8 cellular contexts compared by ENCODE assay signal in genomic region chr9:21543816-21544215, GRCh38.
DNase-seq lines count a peak whose midpoint lies in the region; ATAC-seq, FAIRE-seq and TF ChIP-seq lines count a peak whose summit lies in the region.
"Not testable (repeated sequence)": the region's sequence is repeated elsewhere in the genome, so short reads cannot be mapped to it uniquely, and the experiment has no call there.

No MANE protein-coding gene starts in this region.

- H3K79me2 ChIP-seq in ACC112 (ENCODE audit: control insufficient read depth, insufficient read depth, low read length, unreplicated experiment) (peaks cover 71% of the 10 kb centered on the region), keratinocyte (ENCODE audit: control insufficient read depth, insufficient read depth, low read length) (peaks cover 71% of the 10 kb centered on the region), smooth muscle cell (ENCODE audit: low read depth) (peaks cover 75% of the 10 kb centered on the region)
- not testable (repeated sequence) for H3K79me2 ChIP-seq in H9 (ENCODE audit: insufficient read depth, low read length)

- not testable (repeated sequence) for H2AK5ac ChIP-seq in H9 (ENCODE audit: insufficient read length, low read length)

- H3K4me1 Mint-ChIP-seq in H9 = peaks cover 9 to 16% of the 10 kb centered on the region in 2 experiments
- H3K4me1 Mint-ChIP-seq in WTC11 = peaks cover 33% of the 10 kb centered on the region

- peak; percentile 39; the same call in 1 of the 2 replicates for ATAC-seq in Panc1
- not testable (repeated sequence) for ATAC-seq in WTC11

- H3K4me1 ChIP-seq in ACC112 (ENCODE audit: control insufficient read depth, insufficient read depth, low read length, unreplicated experiment) = peaks cover 46% of the 10 kb centered on the region
- not testable (repeated sequence) for H3K4me1 ChIP-seq in H9 (ENCODE audit: insufficient read depth, low read length); smooth muscle cell (ENCODE audit: low read depth)
- peaks cover 35% of the 10 kb centered on the region for H3K4me1 ChIP-seq in Panc1 (ENCODE audit: control insufficient read depth, insufficient read depth, low read length)
- peaks cover 45% of the 10 kb centered on the region for H3K4me1 ChIP-seq in keratinocyte (ENCODE audit: control insufficient read depth, extremely low read depth, insufficient read depth, low read length)

- not testable (repeated sequence) for H2BK120ac ChIP-seq in H9 (ENCODE audit: low read depth, low read length, poor library complexity, severe bottlenecking)

- H3K9me3 Mint-ChIP-seq in H9 = peaks cover 8 to 15% of the 10 kb centered on the region in 2 experiments
- H3K9me3 Mint-ChIP-seq in WTC11 = peaks cover 20% of the 10 kb centered on the region

- H3K79me1 ChIP-seq in H9 (ENCODE audit: insufficient read depth, low read depth, low read length, poor library complexity, severe bottlenecking) = not testable (repeated sequence)

- dilution Hi-C loops in keratinocyte (cut with MboI; ENCODE audit: extremely low pct_ligation_motif_present, low sequenced_read_pairs) = not testable (repeated sequence)

- H3F3A ChIP-seq in smooth muscle cell (ENCODE audit: low read depth) = peaks cover 17% of the 10 kb centered on the region

- H3K36me3 ChIP-seq in ACC112 (ENCODE audit: insufficient read depth, low read length) (peaks cover 43% of the 10 kb centered on the region), keratinocyte (ENCODE audit: control insufficient read depth in 2 of 2, extremely low read depth in 1 of 2, insufficient read depth in 2 of 2, low read length in 2 of 2) (peaks cover 9 to 23% of the 10 kb centered on the region in 2 experiments), smooth muscle cell (ENCODE audit: low read depth) (peaks cover 10% of the 10 kb centered on the region)
- H3K36me3 ChIP-seq in Panc1 (ENCODE audit: control insufficient read depth, insufficient read depth, low read length); bronchial epithelial cell (ENCODE audit: control insufficient read depth, insufficient read depth, low read length): not testable (repeated sequence)

- H3K4me3 Mint-ChIP-seq in H9, WTC11: not testable (repeated sequence)

- not testable (repeated sequence) for H3K23ac ChIP-seq in H9 (ENCODE audit: insufficient read length, low read depth, low read length)

- not testable (repeated sequence) for BruUV-seq in Panc1 (replicated peaks; lab: Mats Ljungman, UMichigan)

- not testable (repeated sequence) for H2BK15ac ChIP-seq in H9 (ENCODE audit: low read depth, low read length)

- H3K27me3 ChIP-seq in ACC112 (ENCODE audit: insufficient read depth, low read length); H9 (ENCODE audit: insufficient read depth, low read length); Panc1 (ENCODE audit: control insufficient read depth, insufficient read depth, low read length); bronchial epithelial cell (ENCODE audit: control insufficient read depth, insufficient read depth, low read length); keratinocyte (ENCODE audit: control insufficient read depth, extremely low read depth, insufficient read depth, low read length); smooth muscle cell (ENCODE audit: low read depth): not testable (repeated sequence)

- H2BK12ac ChIP-seq in H9 (ENCODE audit: insufficient read length, low read depth, low read length) = not testable (repeated sequence)

- FAIRE-seq in bronchial epithelial cell (lab: Jason Lieb, UNC); keratinocyte (lab: Jason Lieb, UNC): not testable (repeated sequence)

- H3K27ac Mint-ChIP-seq in H9 = peak overlapping the region in 2 of 3 experiments; percentile 26 to 82; a peak in 3 of 7 replicates
- H3K27ac Mint-ChIP-seq in WTC11 = peak overlapping the region; percentile 58

- H3K27me3 Mint-ChIP-seq in H9 (ENCODE audit: low read depth); WTC11 (ENCODE audit: low read depth): not testable (repeated sequence)

- no CpG with 5 or more reads among the region's 4 CpGs for WGBS in H9 (ENCODE audit: extremely low coverage, insufficient read length, low lambda C conversion rate)
- 93% methylated on average over 4 of the region's 4 CpGs for WGBS in smooth muscle cell (ENCODE audit: low lambda C conversion rate)

- not testable (repeated sequence) for H4K5ac ChIP-seq in H9 (ENCODE audit: insufficient read length, low read depth, low read length)

- H4K91ac ChIP-seq in H9 (ENCODE audit: insufficient read length, low read depth, low read length) = not testable (repeated sequence)

- H3K36me3 Mint-ChIP-seq in H9 (ENCODE audit: insufficient read depth in 1 of 3, low read depth in 3 of 3) (peaks cover 12 to 16% (median 12%) of the 10 kb centered on the region in 3 experiments), WTC11 (peaks cover 22% of the 10 kb centered on the region)

- H4K20me1 ChIP-seq in H9 (ENCODE audit: control insufficient read depth, insufficient read depth, insufficient read length) = not testable (repeated sequence)
- H4K20me1 ChIP-seq in keratinocyte (ENCODE audit: control insufficient read depth, extremely low read depth, insufficient read depth, low read length) (peaks cover 37% of the 10 kb centered on the region), smooth muscle cell (ENCODE audit: low read depth) (peaks cover 42% of the 10 kb centered on the region)

- not testable (repeated sequence) for H3K4ac ChIP-seq in H9 (ENCODE audit: low read depth, low read length)

- H2BK20ac ChIP-seq in H9 (ENCODE audit: low read depth, low read length, poor library complexity, severe bottlenecking) = not testable (repeated sequence)

- CTCF ChIA-PET in Panc1 (lab: Charles Lee); WTC11 (lab: Charles Lee): not testable (repeated sequence)

- not testable (repeated sequence) for H4K8ac ChIP-seq in H9 (replicated peaks; ENCODE audit: insufficient read length, low read depth, low read length)

- H3K4me3 ChIP-seq in ACC112 (ENCODE audit: low read depth, low read length); Panc1 (ENCODE audit: low read depth in 2 of 2, low read length in 2 of 2); bronchial epithelial cell (ENCODE audit: low read depth, low read length); keratinocyte (ENCODE audit: control insufficient read depth in 2 of 3, extremely low read depth in 1 of 3, insufficient read depth in 2 of 3, low read depth in 1 of 3, low read length in 3 of 3); smooth muscle cell: not testable (repeated sequence)

- not testable (repeated sequence) for H3K9me1 ChIP-seq in keratinocyte (ENCODE audit: control insufficient read depth, extremely low read depth, insufficient read depth, low read length)

- H3K18ac ChIP-seq in H9 (ENCODE audit: insufficient read length, low read depth, low read length) = not testable (repeated sequence)

- not testable (repeated sequence) for H2BK5ac ChIP-seq in H9 (ENCODE audit: insufficient read length, low read length)

- not testable (repeated sequence) for H3K56ac ChIP-seq in H9 (ENCODE audit: insufficient read length, low read depth, low read length)

- H2AFZ ChIP-seq in ACC112 (ENCODE audit: low read length, unreplicated experiment); H9 (ENCODE audit: low read length); keratinocyte (ENCODE audit: control insufficient read depth, low read length); smooth muscle cell (ENCODE audit: low read depth): not testable (repeated sequence)

- H3T11ph ChIP-seq in H9 (ENCODE audit: low read length) = not testable (repeated sequence)

- not testable (repeated sequence) for H3K23me2 ChIP-seq in H9 (ENCODE audit: insufficient read length, low read depth, low read length, poor library complexity, severe bottlenecking)

- H3K27ac ChIP-seq in ACC112 (ENCODE audit: low read depth, low read length) (peak overlapping the region; percentile 77), epithelial cell of prostate (peak overlapping the region; percentile 96), smooth muscle cell (ENCODE audit: low read depth) (peak overlapping the region; percentile 74)
- not testable (repeated sequence) for H3K27ac ChIP-seq in H9 (ENCODE audit: insufficient read length, low read depth, low read length); Panc1 (ENCODE audit: low read length); keratinocyte (ENCODE audit: control insufficient read depth, insufficient read depth, low read length)

- POLR2A ChIA-PET in Panc1 (lab: Charles Lee); WTC11 (lab: Charles Lee): not testable (repeated sequence)

- DNase-seq in H9; Panc1 (ENCODE audit: low read depth, low spot score); WTC11 (ENCODE audit: low spot score); epithelial cell of prostate (ENCODE audit: low read depth, low spot score); keratinocyte (ENCODE audit: low read depth, low spot score); smooth muscle cell (lab: John Stamatoyannopoulos, UW; ENCODE audit: unreplicated experiment): not testable (repeated sequence)
- DNase-seq in bronchial epithelial cell (ENCODE audit: low read depth) = peak; percentile 77

- not testable (repeated sequence) for H3K4me2 ChIP-seq in H9 (ENCODE audit: insufficient read depth, insufficient read length, low read length)
- H3K4me2 ChIP-seq in keratinocyte (ENCODE audit: control insufficient read depth, extremely low read depth, insufficient read depth, low read depth, low read length) = peak overlapping the region; percentile 35
- peak overlapping the region; percentile 79 for H3K4me2 ChIP-seq in smooth muscle cell

- not testable (repeated sequence) for H3K9ac ChIP-seq in H9 (ENCODE audit: extremely low read depth, insufficient read length, low read length); keratinocyte (ENCODE audit: control insufficient read depth, extremely low read depth, insufficient read depth, low read length); smooth muscle cell (ENCODE audit: low read depth)

- in situ Hi-C loops in Panc1 (cut with HindIII; ENCODE audit: low pct_unique_long_range_greater_than_20kb, low sequenced_read_pairs) = not testable (repeated sequence)

- not testable (repeated sequence) for H3K9me3 ChIP-seq in H9 (ENCODE audit: control insufficient read depth, low read depth, low read length); keratinocyte (ENCODE audit: control insufficient read depth, low read depth, low read length); smooth muscle cell (replicated peaks; ENCODE audit: low read depth)
- peaks cover 11% of the 10 kb centered on the region; the same call in 1 of the 2 replicates for H3K9me3 ChIP-seq in Panc1 (ENCODE audit: control insufficient read depth, insufficient read depth, low read depth, low read length)

- intact Hi-C loops in Panc1 (cut with micrococcal nuclease; ENCODE audit: unreplicated experiment) = not testable (repeated sequence)

- not testable (repeated sequence) for TF ChIP-seq CTCF in H9 (conservative IDR thresholded peaks at IDR 0.05); Panc1 (IDR thresholded peaks at IDR 0.05); WTC11 (IDR thresholded peaks at IDR 0.05); bronchial epithelial cell (IDR thresholded peaks at IDR 0.05; ENCODE audit: insufficient read depth, low read length, severe bottlenecking); keratinocyte (optimal IDR thresholded peaks at IDR 0.05 in 1 of 3, IDR thresholded peaks at IDR 0.05 in 1 of 3, conservative IDR thresholded peaks at IDR 0.05 in 1 of 3; ENCODE audit: extremely low read depth in 1 of 3, insufficient read depth in 2 of 3, low read length in 3 of 3); smooth muscle cell (IDR thresholded peaks at IDR 0.05; ENCODE audit: borderline replicate concordance, insufficient read depth, poor library complexity, severe bottlenecking)

- not testable (repeated sequence) for H3K14ac ChIP-seq in H9 (ENCODE audit: insufficient read depth, low read length)
